ENCODE assay signal across 1 cellular context in the genomic region with DNA sequence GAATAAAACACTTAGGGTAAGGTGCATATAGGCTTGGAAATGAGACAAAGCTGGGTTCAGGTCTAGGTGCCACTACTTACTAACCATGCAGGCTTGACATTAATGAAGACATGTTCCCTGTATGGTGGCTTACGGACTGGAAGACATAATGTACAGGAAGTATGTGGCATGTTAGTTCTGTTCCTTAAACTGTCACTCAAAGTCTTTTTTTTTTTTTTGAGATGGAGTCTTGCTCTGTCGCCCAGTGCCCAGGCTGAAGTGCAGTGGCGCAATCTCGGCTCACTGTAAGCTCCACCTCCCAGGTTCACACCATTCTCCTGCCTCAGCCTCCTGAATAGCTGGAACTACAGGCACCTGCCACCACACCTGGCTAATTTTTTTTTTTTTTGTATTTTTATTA. TPM values are rescaled to one million over a fixed set of nuclear protein-coding genes. Genes with fewer than 3 reads are reported as not detected.
"Had no signal": no experiment of that assay in that cellular context is flagged by ENCODE, and none has a peak within 500 bp of the region (broad histone marks: within the 10 kb centered on the region; RNA-seq: fewer than 3 reads in every experiment).

No MANE protein-coding gene starts in this region.

RNA-seq across cellular contexts. Expression of gene ENAH, which starts 20.1 kb away (rescaled TPM):
- total RNA-seq: natural killer cell had no signal
